Comparison of ENCODE assay signal across 9 cellular contexts in the genomic region with DNA sequence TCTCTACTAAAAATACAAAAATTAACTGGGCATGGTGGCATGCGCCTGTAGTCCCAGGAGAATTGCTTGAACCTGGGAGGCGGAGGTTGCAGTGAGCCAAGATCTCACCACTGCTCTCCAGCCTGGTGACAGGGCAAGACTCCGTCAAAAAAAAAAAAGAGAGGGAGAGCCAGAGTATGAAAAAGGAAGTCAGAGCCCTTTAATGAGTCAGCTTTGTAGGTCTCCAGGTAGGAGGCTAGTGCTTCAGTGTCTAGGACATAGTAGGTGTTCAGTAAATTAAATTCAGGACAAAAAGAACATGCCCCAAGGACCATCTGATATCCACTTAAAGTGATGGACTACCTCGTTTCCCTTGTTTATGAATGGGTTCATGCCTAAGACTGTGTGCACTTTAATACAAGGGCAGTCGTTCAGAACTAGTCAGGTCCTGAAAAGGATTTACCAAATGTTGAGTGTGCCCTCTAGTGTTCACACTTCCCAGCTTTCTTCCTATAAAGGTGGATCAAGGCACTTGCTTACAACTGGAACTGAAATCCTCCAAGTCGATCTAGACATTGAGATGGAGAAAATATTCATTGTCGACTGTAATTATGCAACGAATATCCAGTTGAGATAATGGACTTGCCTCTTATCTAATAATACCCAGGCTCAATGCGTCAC. TPM values are rescaled to one million over a fixed set of nuclear protein-coding genes. Genes with fewer than 3 reads are reported as not detected.
DNase-seq lines count a peak whose midpoint lies in the region; ATAC-seq lines count a peak whose summit lies in the region.
"Had no signal": no experiment of that assay in that cellular context is flagged by ENCODE, and none has a peak within 500 bp of the region (broad histone marks: within the 10 kb centered on the region; RNA-seq: fewer than 3 reads in every experiment).

No MANE protein-coding gene starts in this region.

- peak; percentile 26 for DNase-seq in COLO668 (lab: John Stamatoyannopoulos, UW; ENCODE audit: unreplicated experiment)
- DNase-seq in NCI-H524 treated with DMSO at 0.1 percent for 48 hours (lab: John Stamatoyannopoulos, UW) = peak; percentile 5
- peak; percentile 64 to 69 for DNase-seq in dermis microvascular lymphatic vessel endothelial cell (ENCODE audit: low read depth in 2 of 2)
- peak; percentile 70 for DNase-seq in myocyte (ENCODE audit: low read depth)
- DNase-seq in effector CD8-positive, alpha-beta T cell (lab: John Stamatoyannopoulos, UW) = no peak
- DNase-seq in stimulated activated CD4-positive, alpha-beta T cell treated with anti-CD3 and anti-CD28 coated beads, Interleukin-2, amount 100 ng/mL, for 24 hours = no peak
- DNase-seq: right cardiac atrium had no signal

- ATAC-seq in GM18519 (IDR thresholded peaks at IDR 0.05; ENCODE audit: low FRiP score, unreplicated experiment) = peak; percentile 86
- peak; percentile 51 for ATAC-seq in HG03025 (IDR thresholded peaks at IDR 0.05; ENCODE audit: low FRiP score, unreplicated experiment)

RNA-seq across cellular contexts. Expression of a gene that starts 29.0 kb away (rescaled TPM):
- total RNA-seq in dermis microvascular lymphatic vessel endothelial cell (not detected in 2 replicates), myocyte (not detected in 2 replicates)
- not detected for polyA plus RNA-seq in myocyte (2012)
- total RNA-seq: right cardiac atrium had no signal
- polyA plus RNA-seq: right cardiac atrium had no signal

Comparison
In these comparisons a context has a peak if more than half of its experiments do, and no peak if none do; other contexts are left out.
1. DNase-seq: peak in COLO668 (single experiment), NCI-H524 treated with DMSO at 0.1 percent for 48 hours (single experiment), dermis microvascular lymphatic vessel endothelial cell (2 of 2) and myocyte (single experiment); none in effector CD8-positive, alpha-beta T cell (single experiment) and stimulated activated CD4-positive, alpha-beta T cell treated with anti-CD3 and anti-CD28 coated beads, Interleukin-2, amount 100 ng/mL, for 24 hours (0 of 2).